ENCODE assay signal across 27 cellular contexts in genomic region chr20:54543369-54543768, GRCh38.
DNase-seq lines count a peak whose midpoint lies in the region; ATAC-seq and TF ChIP-seq lines count a peak whose summit lies in the region.
"Had no signal": no experiment of that assay in that cellular context is flagged by ENCODE, and none has a peak within 500 bp of the region (broad histone marks: within the 10 kb centered on the region; RNA-seq: fewer than 3 reads in every experiment).

No MANE protein-coding gene starts in this region.

- ATAC-seq in IMR-90 (ENCODE audit: low read depth), result no peak
- ATAC-seq: A549; CD8-positive, alpha-beta T cell had no signal

- no peak overlapping the region for H2AK5ac ChIP-seq in IMR-90 (ENCODE audit: low read depth, low read length)

- intact Hi-C loops in IMR-90 (cut with micrococcal nuclease), result no loop called here

- no peak overlapping the region for H2BK120ac ChIP-seq in IMR-90 (ENCODE audit: low read depth, low read length)

- H3K4ac ChIP-seq in IMR-90 (ENCODE audit: low read depth, low read length), result no peak overlapping the region

- no peak overlapping the region for H4K8ac ChIP-seq in IMR-90 (ENCODE audit: low read depth in 2 of 2, low read length in 2 of 2)

- H2AFZ ChIP-seq in IMR-90 (replicated peaks; ENCODE audit: low read length, poor library complexity), result no peak overlapping the region

- H3K27me3 ChIP-seq in IMR-90 (ENCODE audit: control insufficient read depth, insufficient read depth, low read length), result no peaks in the 10 kb centered on the region
- H3K27me3 ChIP-seq: BE2C; BLaER1; BLaER1 treated with 17β-estradiol and CSF1 and Interleukin-3, amounts not matched to agents 10 nM and 100 nM had no signal

- no peak overlapping the region for H3K4me3 ChIP-seq in IMR-90 (ENCODE audit: insufficient read depth, low read depth, low read length)
- H3K4me3 ChIP-seq: A549; BLaER1; BLaER1 treated with 17β-estradiol and CSF1 and Interleukin-3, amounts not matched to agents 10 nM and 100 nM had no signal

- no peaks in the 10 kb centered on the region for H4K20me1 ChIP-seq in IMR-90 (ENCODE audit: insufficient read depth, low read length)
- H4K20me1 ChIP-seq: BLaER1; BLaER1 treated with 17β-estradiol and CSF1 and Interleukin-3, amounts not matched to agents 10 nM and 100 nM had no signal

- peaks cover 5% of the 10 kb centered on the region; the same call in 1 of the 2 replicates for H3K9me3 ChIP-seq in IMR-90 (ENCODE audit: control insufficient read depth, insufficient read depth, low read length)
- H3K9me3 ChIP-seq: A549, BE2C had no signal

- H4K5ac ChIP-seq in IMR-90 (ENCODE audit: low read depth, low read length), result no peak overlapping the region

- no peak overlapping the region for H3K4me2 ChIP-seq in IMR-90 (ENCODE audit: low read depth, low read length)
- H3K4me2 ChIP-seq: A549; BLaER1; BLaER1 treated with 17β-estradiol and CSF1 and Interleukin-3, amounts not matched to agents 10 nM and 100 nM had no signal

- BruUV-seq in IMR-90 (replicated peaks; lab: Mats Ljungman, UMichigan), result no TSS peak

- no peaks in the 10 kb centered on the region for H3K4me1 ChIP-seq in IMR-90 (ENCODE audit: control insufficient read depth, insufficient read depth, low read length)
- H3K4me1 ChIP-seq: A549; BE2C; BLaER1; BLaER1 treated with 17β-estradiol and CSF1 and Interleukin-3, amounts not matched to agents 10 nM and 100 nM; Caco-2 had no signal

- TF ChIP-seq POLR2A in IMR-90 (IDR thresholded peaks at IDR 0.05; ENCODE audit: low read depth, low read length), result no peak

- no CpG with 5 or more reads among the region's 2 CpGs for WGBS in IMR-90 (ENCODE audit: extremely low coverage in 2 of 2, insufficient read length in 1 of 2), 2 experiments

- H3K79me1 ChIP-seq in IMR-90 (ENCODE audit: low read depth in 1 of 2, low read length in 2 of 2), result no peaks in the 10 kb centered on the region

- TF ChIP-seq CTCF in IMR-90 (conservative IDR thresholded peaks at IDR 0.05; ENCODE audit: low read depth, low read length), result no peak

- no peak for TF ChIP-seq RAD21 in IMR-90 (IDR thresholded peaks at IDR 0.05; ENCODE audit: low read length)

- POLR2A ChIA-PET in IMR-90 (lab: Charles Lee; ENCODE audit: unreplicated experiment), result no interaction called here

- H3K36me3 ChIP-seq in IMR-90 (ENCODE audit: control insufficient read depth, insufficient read depth, low read length), result no peaks in the 10 kb centered on the region
- H3K36me3 ChIP-seq: BE2C; BLaER1; BLaER1 treated with 17β-estradiol and CSF1 and Interleukin-3, amounts not matched to agents 10 nM and 100 nM had no signal

- H2BK15ac ChIP-seq in IMR-90 (ENCODE audit: low read depth, low read length), result no peak overlapping the region

- CTCF ChIA-PET in IMR-90 (lab: Yijun Ruan, JAX), result no interaction called here

- no peak overlapping the region for H3K27ac ChIP-seq in IMR-90 (ENCODE audit: insufficient read depth, low read length)
- H3K27ac ChIP-seq: 22Rv1; A549; BLaER1; BLaER1 treated with 17β-estradiol and CSF1 and Interleukin-3, amounts not matched to agents 10 nM and 100 nM; C4-2B had no signal

- no peak overlapping the region for H3K18ac ChIP-seq in IMR-90 (ENCODE audit: low read depth, low read length)

- no peak overlapping the region for H3K23ac ChIP-seq in IMR-90 (ENCODE audit: low read depth, low read length)

- no peak overlapping the region for H2BK20ac ChIP-seq in IMR-90 (ENCODE audit: low read depth, low read length)

- DNase-seq in IMR-90, result no peak
- no peak for DNase-seq in NOMO-1 treated with dmso at 0.1 percent for 144 hours (lab: John Stamatoyannopoulos, UW; ENCODE audit: unreplicated experiment)
- DNase-seq: 8988T; ACHN; AML-193; BE2C; C1 segment of cervical spinal cord; Caco-2; Calu3; CD4-positive, alpha-beta memory T cell; CD4-positive, alpha-beta T cell; CD4-positive, CD25-positive, alpha-beta regulatory T cell; CD8-positive, alpha-beta memory T cell; CD8-positive, alpha-beta T cell; COR-L47; DMS 273 treated with DMSO at 0.1 percent for 48 hours; DMS153; DMS53; DMS79; DMS79 treated with DMSO at 0.1 percent for 48 hours; DND-41; EL had no signal

- in situ Hi-C loops in IMR-90 (cut with MboI; ENCODE audit: low sequenced_read_pairs), result no loop called here

- H3K9me1 ChIP-seq in IMR-90 (ENCODE audit: insufficient read depth, low read length), result no peaks in the 10 kb centered on the region

- no peak overlapping the region for H3K56ac ChIP-seq in IMR-90 (ENCODE audit: extremely low read depth, insufficient read depth, low read length)

- peak overlapping the region; percentile 50 for H2BK5ac ChIP-seq in IMR-90 (ENCODE audit: low read depth, low read length, poor library complexity, severe bottlenecking)

- dilution Hi-C loops in IMR-90 (cut with HindIII; ENCODE audit: low sequenced_read_pairs, unreplicated experiment), result no loop called here

- no peak overlapping the region for H3K14ac ChIP-seq in IMR-90 (replicated peaks; ENCODE audit: low read depth, low read length)

- no peak overlapping the region for H4K91ac ChIP-seq in IMR-90 (ENCODE audit: insufficient read depth, low read depth, low read length)

- H3K9ac ChIP-seq in IMR-90 (ENCODE audit: low read depth, low read length), result no peak overlapping the region
- H3K9ac ChIP-seq: BLaER1; BLaER1 treated with 17β-estradiol and CSF1 and Interleukin-3, amounts not matched to agents 10 nM and 100 nM had no signal

- no peak overlapping the region for H2AK9ac ChIP-seq in IMR-90 (replicated peaks; ENCODE audit: low read depth, low read length, poor library complexity)

TF ChIP-seq in IMR-90, 13 proteins besides CTCF, POLR2A, EP300 and RAD21:
- TF ChIP-seq MAZ (IDR thresholded peaks at IDR 0.05; ENCODE audit: borderline replicate concordance, low read depth, low read length) (no peak), SMC3 (IDR thresholded peaks at IDR 0.05; ENCODE audit: low read depth, low read length) (no peak), FOS (IDR thresholded peaks at IDR 0.05; ENCODE audit: low read depth, low read length) (no peak), RFX5 (IDR thresholded peaks at IDR 0.05; ENCODE audit: low read depth, low read length) (no peak), CEBPB (IDR thresholded peaks at IDR 0.05; ENCODE audit: low read depth, low read length) (no peak), RCOR1 (IDR thresholded peaks at IDR 0.05; ENCODE audit: insufficient replicate concordance, low read length) (no peak)
TF ChIP-seq in IMR-90: peak in this region for 0.
